ENCODE assay signal across 8 cellular contexts in genomic region chr5:176535101-176535654, GRCh38. TPM values are rescaled to one million over a fixed set of nuclear protein-coding genes. Genes with fewer than 3 reads are reported as not detected.
DNase-seq lines count a peak whose midpoint lies in the region; ATAC-seq and TF ChIP-seq lines count a peak whose summit lies in the region.

No MANE protein-coding gene starts in this region.

- peak overlapping the region; percentile 22 for H3K14ac ChIP-seq in trophoblast cell (ENCODE audit: low read length)

- H3K9me3 ChIP-seq in HEK293 (ENCODE audit: control insufficient read depth, insufficient read depth, low read depth, low read length) (no peaks in the 10 kb centered on the region), trophoblast cell (ENCODE audit: insufficient read depth, low read depth, low read length) (no peaks in the 10 kb centered on the region)

- H3K4me1 Mint-ChIP-seq in WTC11, result peaks cover 47% of the 10 kb centered on the region

- H2AK5ac ChIP-seq in trophoblast cell (ENCODE audit: low read length), result peak overlapping the region; percentile 3

- no peaks in the 10 kb centered on the region for H3K27me3 Mint-ChIP-seq in WTC11 (ENCODE audit: low read depth)

- peaks cover 24% of the 10 kb centered on the region for H3K36me3 Mint-ChIP-seq in WTC11

- no peak overlapping the region for H4K91ac ChIP-seq in trophoblast cell (ENCODE audit: low read depth, low read length)

- H3K36me3 ChIP-seq in HEK293 (ENCODE audit: control insufficient read depth in 2 of 2, insufficient read depth in 1 of 2, low read length in 2 of 2) (peaks cover 0 to 27% of the 10 kb centered on the region in 2 experiments; a peak in 1 of 3 replicates), trophoblast cell (ENCODE audit: control insufficient read depth in 1 of 2, insufficient read depth in 2 of 2, low read length in 2 of 2) (peaks cover 33 to 38% of the 10 kb centered on the region in 2 experiments)

- H3K4me2 ChIP-seq in trophoblast cell (ENCODE audit: low read length), result peak overlapping the region; percentile 83

- no peak overlapping the region for H2BK5ac ChIP-seq in trophoblast cell (ENCODE audit: low read depth, low read length, poor library complexity)

- no CpG with 5 or more reads among the region's 10 CpGs for WGBS in trophoblast cell (ENCODE audit: extremely low coverage, insufficient coverage, insufficient read length)

- no peak overlapping the region for H2AFZ ChIP-seq in trophoblast cell (ENCODE audit: insufficient read depth, low read length, poor library complexity)

- H3K9ac ChIP-seq in trophoblast cell (ENCODE audit: low read length), result peak overlapping the region; percentile 20

- ATAC-seq in WTC11, result no peak
- no peak for ATAC-seq in GM19324 (IDR thresholded peaks at IDR 0.05; ENCODE audit: low FRiP score, unreplicated experiment)
- no peak for ATAC-seq in GM18873 (IDR thresholded peaks at IDR 0.05; ENCODE audit: low FRiP score, unreplicated experiment)

- no peak overlapping the region for H3K23ac ChIP-seq in trophoblast cell (ENCODE audit: low read length)

- no peaks in the 10 kb centered on the region for H3K27me3 ChIP-seq in trophoblast cell (ENCODE audit: insufficient read depth, low read length)

- H3K27ac ChIP-seq in HEK293 (ENCODE audit: extremely low read depth, low read depth, low read length) (no peak overlapping the region), trophoblast cell (ENCODE audit: low read depth, low read length) (no peak overlapping the region)

- H3K79me2 ChIP-seq in trophoblast cell (ENCODE audit: control insufficient read depth, insufficient read depth, low read length, poor library complexity), result peaks cover 29% of the 10 kb centered on the region

- H2BK120ac ChIP-seq in trophoblast cell (ENCODE audit: insufficient read depth, low read length, poor library complexity), result no peak overlapping the region

- peak overlapping the region; percentile 98 for H3K27ac Mint-ChIP-seq in WTC11

- peaks cover 13% of the 10 kb centered on the region for H3K79me1 ChIP-seq in trophoblast cell (ENCODE audit: low read length)

- TF ChIP-seq CTCF in HEK293 (tag by site-specific recombination; IDR thresholded peaks at IDR 0.05) (no peak), WTC11 (IDR thresholded peaks at IDR 0.05) (no peak), fibroblast of the aortic adventitia (IDR thresholded peaks at IDR 0.05; ENCODE audit: insufficient read depth, low read length) (no peak)

- POLR2A ChIA-PET in HEK293 (lab: Yijun Ruan, JAX), result interaction anchor here (0.5 to 1.0 kb wide), 4 partner anchors 9 to 119 kb away, joined by 3 to 7 read pairs (median 4); partner anchors contain the start of gene CLTB
- POLR2A ChIA-PET in WTC11 (lab: Charles Lee), result interaction anchor here (0.9 to 3.4 kb wide), 6 partner anchors 8 to 120 kb away, joined by 3 to 30 read pairs (median 4); partner anchors contain the start of genes CDHR2 and FAF2

- peak; percentile 65 to 75 for DNase-seq in AML-193 (lab: John Stamatoyannopoulos, UW)
- no peak for DNase-seq in WTC11 (ENCODE audit: low spot score)
- peak; percentile 43 for DNase-seq in fibroblast of the aortic adventitia (ENCODE audit: low read depth)
- no peak for DNase-seq in trophoblast cell
- DNase-seq in NCI-H2227 treated with DMSO at 0.1 percent for 48 hours (lab: John Stamatoyannopoulos, UW), result no peak

- no peaks in the 10 kb centered on the region for H3K9me3 Mint-ChIP-seq in WTC11

- CTCF ChIA-PET in HEK293 (lab: Yijun Ruan, JAX) (interaction anchor here (0.9 to 1.2 kb wide), 2 partner anchors 44 to 120 kb away, joined by 3 read pairs; no protein-coding TSS in a partner anchor), WTC11 (lab: Charles Lee) (interaction anchor here (1.0 to 1.3 kb wide), 4 partner anchors 14 to 805 kb away, joined by 3 to 6 read pairs (median 3); partner anchors contain the start of gene CDHR2)

- no peak overlapping the region for H2BK12ac ChIP-seq in trophoblast cell (ENCODE audit: low read length)

- peak overlapping the region; percentile 94 for H3K4me3 Mint-ChIP-seq in WTC11

- peak overlapping the region; percentile 84 for H3K4ac ChIP-seq in trophoblast cell (ENCODE audit: low read depth, low read length)

- H3K18ac ChIP-seq in trophoblast cell (ENCODE audit: low read length), result no peak overlapping the region

- H4K12ac ChIP-seq in trophoblast cell (ENCODE audit: low read depth, low read length), result no peak overlapping the region

- H3K4me3 ChIP-seq in HEK293 (ENCODE audit: low read depth, low read length) (no peak overlapping the region), fibroblast of the aortic adventitia (ENCODE audit: low read depth, low read length) (peak overlapping the region; percentile 81), trophoblast cell (ENCODE audit: low read depth, low read length) (no peak overlapping the region)

- H4K8ac ChIP-seq in trophoblast cell (ENCODE audit: low read depth, low read length), result no peak overlapping the region

- H3K4me1 ChIP-seq in HEK293 (ENCODE audit: control insufficient read depth, insufficient read depth, low read length) (0 out of 2 replicates have a peak, but pooled peaks cover 8% of the 10 kb centered on the region), trophoblast cell (ENCODE audit: control insufficient read depth in 1 of 2, insufficient read depth in 2 of 2, low read length in 2 of 2) (peaks cover 7 to 13% of the 10 kb centered on the region in 2 experiments)

TF ChIP-seq in HEK293, 187 proteins besides CTCF, POLR2A, EP300 and RAD21:
- TF ChIP-seq ZNF114 (tag by site-specific recombination; IDR thresholded peaks at IDR 0.05) (no peak), ZNF121 (tag by site-specific recombination; IDR thresholded peaks at IDR 0.05) (no peak), ZNF214 (tag by site-specific recombination; IDR thresholded peaks at IDR 0.05; ENCODE audit: borderline replicate concordance) (no peak), ZNF792 (tag by site-specific recombination; IDR thresholded peaks at IDR 0.05) (no peak), ZNF354C (tag by site-specific recombination; IDR thresholded peaks at IDR 0.05; ENCODE audit: borderline replicate concordance, low read depth) (no peak), ZNF24 (tag by site-specific recombination; IDR thresholded peaks at IDR 0.05) (0 out of 2 replicates have a peak, but pooled peaks have one; percentile 33), ZSCAN5A (tag by site-specific recombination; IDR thresholded peaks at IDR 0.05) (no peak)

TF ChIP-seq in WTC11, 78 proteins besides CTCF, POLR2A, EP300 and RAD21:
- TF ChIP-seq ATF1 (CRISPR knock-in tag; IDR thresholded peaks at IDR 0.05) (no peak), MYBL2 (CRISPR knock-in tag; IDR thresholded peaks at IDR 0.05) (no peak), GTF2I (CRISPR knock-in tag; conservative IDR thresholded peaks at IDR 0.05) (no peak), RORB (CRISPR knock-in tag; IDR thresholded peaks at IDR 0.05) (no peak), ARID4B (CRISPR knock-in tag; IDR thresholded peaks at IDR 0.05; ENCODE audit: borderline replicate concordance) (no peak), ERG (CRISPR knock-in tag; IDR thresholded peaks at IDR 0.05) (no peak)

RNA-seq across cellular contexts. Expression of gene RNF44, which starts 2.0 kb away (rescaled TPM):
- total RNA-seq in WTC11 (2021) (204 to 233 TPM (median 216 TPM) in 3 replicates), fibroblast of the aortic adventitia (ENCODE audit: low replicate concordance) (3.1 and 4.8 TPM in 2 replicates)
- 49.2 and 50.6 TPM in 2 replicates for polyA plus RNA-seq in trophoblast cell (2013)

RNA-seq across cellular contexts. Expression of gene CDHR2, which starts 14.0 kb away (rescaled TPM):
- total RNA-seq in WTC11 (2021) (0.44 to 1.1 TPM (median 0.63 TPM) in 3 replicates), fibroblast of the aortic adventitia (ENCODE audit: low replicate concordance) (not detected in 2 replicates)
- 0.01 and 0.04 TPM in 2 replicates for polyA plus RNA-seq in trophoblast cell (2013)

Comparison
In these comparisons a context has a peak if more than half of its experiments do, and no peak if none do; other contexts are left out.
1. DNase-seq: peak in AML-193 (2 of 2) and fibroblast of the aortic adventitia (single experiment); none in WTC11 (single experiment), trophoblast cell (0 of 2) and NCI-H2227 treated with DMSO at 0.1 percent for 48 hours (single experiment).
2. RNA of gene RNF44, which starts 2.0 kb away (total RNA-seq): 204 to 233 TPM in WTC11; 3.1 to 4.8 TPM in fibroblast of the aortic adventitia; every median in the first group is over 10 times any median in the second.